Comparison of ENCODE assay signal across 8 cellular contexts in the genomic region with DNA sequence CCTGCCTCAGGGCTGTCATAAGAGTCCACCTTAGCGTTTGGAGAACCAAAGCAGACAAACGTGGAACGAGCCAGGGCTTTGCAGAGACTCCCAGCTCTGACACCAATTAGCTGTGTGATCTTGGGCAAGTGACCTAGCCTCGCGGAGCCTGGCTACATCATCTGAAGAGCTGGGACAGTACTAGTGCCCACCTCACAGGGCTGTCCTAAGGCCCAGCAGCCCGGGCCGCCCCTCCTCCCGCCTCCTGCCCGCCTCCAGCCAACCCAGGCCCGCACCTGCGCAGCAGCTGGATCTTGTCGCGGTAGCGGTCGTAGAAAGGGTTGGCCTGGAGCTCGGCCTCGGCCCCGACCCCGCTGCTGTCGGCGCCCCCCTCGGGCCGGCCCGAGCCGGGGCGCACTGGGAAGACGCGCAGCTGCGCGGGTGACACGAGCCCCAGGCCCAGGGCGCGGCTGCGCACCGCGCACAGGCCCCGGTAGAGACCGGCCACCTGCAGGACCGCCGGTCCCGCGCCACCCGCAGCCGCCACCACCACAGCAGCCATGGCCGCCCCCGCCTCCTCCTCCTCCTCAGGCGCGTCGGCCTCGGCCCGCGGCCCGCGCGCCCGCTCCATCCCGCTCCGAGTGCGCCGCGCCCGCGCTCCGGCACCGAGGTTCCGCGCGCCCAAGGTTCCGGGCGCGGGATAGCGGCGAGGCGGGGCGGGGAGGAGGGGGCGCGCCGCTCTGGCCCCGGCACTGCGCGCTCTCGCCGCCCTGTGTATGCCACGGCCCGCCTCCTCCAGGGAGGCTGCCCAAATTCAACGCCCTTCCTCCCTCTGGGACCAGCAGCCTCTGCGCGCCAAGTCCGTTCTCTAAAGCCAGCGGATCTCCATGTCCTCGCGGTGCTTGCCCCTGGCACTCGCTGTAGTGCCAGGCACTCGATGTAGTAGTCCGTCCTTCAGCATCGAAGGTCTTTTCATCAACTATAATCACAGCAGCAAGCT. TPM values are rescaled to one million over a fixed set of nuclear protein-coding genes. Genes with fewer than 3 reads are reported as not detected.
DNase-seq lines count a peak whose midpoint lies in the region; ATAC-seq and TF ChIP-seq lines count a peak whose summit lies in the region.

A gene with protein sequence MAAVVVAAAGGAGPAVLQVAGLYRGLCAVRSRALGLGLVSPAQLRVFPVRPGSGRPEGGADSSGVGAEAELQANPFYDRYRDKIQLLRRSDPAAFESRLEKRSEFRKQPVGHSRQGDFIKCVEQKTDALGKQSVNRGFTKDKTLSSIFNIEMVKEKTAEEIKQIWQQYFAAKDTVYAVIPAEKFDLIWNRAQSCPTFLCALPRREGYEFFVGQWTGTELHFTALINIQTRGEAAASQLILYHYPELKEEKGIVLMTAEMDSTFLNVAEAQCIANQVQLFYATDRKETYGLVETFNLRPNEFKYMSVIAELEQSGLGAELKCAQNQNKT (minus strand): TSS at position 583 of the 979 bp plus-strand sequence. CDS start 42 bp downstream, at position 541.

- TF ChIP-seq EP300 in neural cell (conservative IDR thresholded peaks at IDR 0.05; ENCODE audit: poor library complexity, severe bottlenecking), result peak; percentile 40

- H3K36me3 ChIP-seq in RWPE2 (ENCODE audit: low read depth) (peaks cover 23% of the 10 kb centered on the region), neural cell (ENCODE audit: insufficient read depth, low read length) (peaks cover 9% of the 10 kb centered on the region)

- TF ChIP-seq CTCF in RWPE2 (IDR thresholded peaks at IDR 0.05; ENCODE audit: poor library complexity, severe bottlenecking) (peak; percentile 25), foreskin fibroblast (IDR thresholded peaks at IDR 0.05; ENCODE audit: low read depth, low read length) (no peak), neural cell (IDR thresholded peaks at IDR 0.05; ENCODE audit: poor library complexity, severe bottlenecking) (peak; percentile 50)

- H3K9me3 ChIP-seq in RWPE2 (ENCODE audit: severe bottlenecking) (no peaks in the 10 kb centered on the region), neural cell (ENCODE audit: low read length) (no peaks in the 10 kb centered on the region)

- peaks cover 5% of the 10 kb centered on the region for H3K4me1 ChIP-seq in RWPE2 (ENCODE audit: insufficient read depth, poor library complexity, severe bottlenecking)

- TF ChIP-seq RAD21 in neural cell (conservative IDR thresholded peaks at IDR 0.05), result peak; percentile 47

- peak; percentile 91 for DNase-seq in D341Med (ENCODE audit: low spot score)
- peak; percentile 60 for DNase-seq in HuH-7 (ENCODE audit: low spot score)
- DNase-seq in RWPE2 (ENCODE audit: low spot score), result peak; percentile 56
- peak; percentile 50 for DNase-seq in activated effector memory CD4-positive, alpha-beta T cell treated with Interleukin-2 at 50 U/mL for 16 hours
- peak; percentile 75 to 93 for DNase-seq in foreskin fibroblast
- DNase-seq in stromal cell of bone marrow (ENCODE audit: low read depth), result peak; percentile 55

- peak within 1 kb of the TSS; percentile 91 for H3K4me2 ChIP-seq in neural cell (ENCODE audit: low read length)

- H3K4me3 ChIP-seq in RWPE2 (ENCODE audit: severe bottlenecking), result peak within 1 kb of the TSS; percentile 96
- peak within 1 kb of the TSS; percentile 73 to 78 for H3K4me3 ChIP-seq in foreskin fibroblast (ENCODE audit: low read depth in 1 of 2, low read length in 2 of 2)
- peak within 1 kb of the TSS; percentile 72 for H3K4me3 ChIP-seq in neural cell (ENCODE audit: low read length)

- peak within 1 kb of the TSS; percentile 80 for H2AFZ ChIP-seq in neural cell (ENCODE audit: low read depth, low read length)

- H3K27ac ChIP-seq in RWPE2 (ENCODE audit: poor library complexity, severe bottlenecking) (peak within 1 kb of the TSS; percentile 19), neural cell (ENCODE audit: low read length) (peak within 1 kb of the TSS; percentile 24)

- H3K79me2 ChIP-seq in neural cell (replicated peaks; ENCODE audit: insufficient read depth, low read length), result no peaks in the 10 kb centered on the region

- H3K27me3 ChIP-seq in RWPE2 (ENCODE audit: insufficient read depth, poor library complexity, severe bottlenecking) (no peaks in the 10 kb centered on the region), neural cell (ENCODE audit: insufficient read depth, low read depth, low read length) (no peaks in the 10 kb centered on the region)

- no peaks in the 10 kb centered on the region for H3K9me2 ChIP-seq in neural cell (ENCODE audit: insufficient read depth, low read length)

- ATAC-seq in GM21423 (IDR thresholded peaks at IDR 0.05; ENCODE audit: unreplicated experiment) (peak; percentile 76), RWPE2 (ENCODE audit: low read depth) (peak; percentile 80)

- H3K9ac ChIP-seq in neural cell (ENCODE audit: low read length), result peak within 1 kb of the TSS; percentile 79

- H3F3A ChIP-seq in neural cell (ENCODE audit: insufficient read depth, low read length, poor library complexity, severe bottlenecking), result no peaks in the 10 kb centered on the region

- no peaks in the 10 kb centered on the region for H4K20me1 ChIP-seq in neural cell (ENCODE audit: insufficient read depth)

TF ChIP-seq in neural cell, 6 proteins besides CTCF, POLR2A, EP300 and RAD21:
- TF ChIP-seq MXI1 (conservative IDR thresholded peaks at IDR 0.05; ENCODE audit: poor library complexity, severe bottlenecking) (peak; percentile 75), POLR2AphosphoS5 (IDR thresholded peaks at IDR 0.05) (peak; percentile 69), EZH2 (IDR thresholded peaks at IDR 0.05; ENCODE audit: borderline replicate concordance, insufficient read depth, low read length, poor library complexity, severe bottlenecking) (no peak), TAF1 (IDR thresholded peaks at IDR 0.05; ENCODE audit: low read depth) (no peak), SMC3 (conservative IDR thresholded peaks at IDR 0.05; ENCODE audit: poor library complexity) (peak; percentile 49)
- TF ChIP-seq, protein P1, sequence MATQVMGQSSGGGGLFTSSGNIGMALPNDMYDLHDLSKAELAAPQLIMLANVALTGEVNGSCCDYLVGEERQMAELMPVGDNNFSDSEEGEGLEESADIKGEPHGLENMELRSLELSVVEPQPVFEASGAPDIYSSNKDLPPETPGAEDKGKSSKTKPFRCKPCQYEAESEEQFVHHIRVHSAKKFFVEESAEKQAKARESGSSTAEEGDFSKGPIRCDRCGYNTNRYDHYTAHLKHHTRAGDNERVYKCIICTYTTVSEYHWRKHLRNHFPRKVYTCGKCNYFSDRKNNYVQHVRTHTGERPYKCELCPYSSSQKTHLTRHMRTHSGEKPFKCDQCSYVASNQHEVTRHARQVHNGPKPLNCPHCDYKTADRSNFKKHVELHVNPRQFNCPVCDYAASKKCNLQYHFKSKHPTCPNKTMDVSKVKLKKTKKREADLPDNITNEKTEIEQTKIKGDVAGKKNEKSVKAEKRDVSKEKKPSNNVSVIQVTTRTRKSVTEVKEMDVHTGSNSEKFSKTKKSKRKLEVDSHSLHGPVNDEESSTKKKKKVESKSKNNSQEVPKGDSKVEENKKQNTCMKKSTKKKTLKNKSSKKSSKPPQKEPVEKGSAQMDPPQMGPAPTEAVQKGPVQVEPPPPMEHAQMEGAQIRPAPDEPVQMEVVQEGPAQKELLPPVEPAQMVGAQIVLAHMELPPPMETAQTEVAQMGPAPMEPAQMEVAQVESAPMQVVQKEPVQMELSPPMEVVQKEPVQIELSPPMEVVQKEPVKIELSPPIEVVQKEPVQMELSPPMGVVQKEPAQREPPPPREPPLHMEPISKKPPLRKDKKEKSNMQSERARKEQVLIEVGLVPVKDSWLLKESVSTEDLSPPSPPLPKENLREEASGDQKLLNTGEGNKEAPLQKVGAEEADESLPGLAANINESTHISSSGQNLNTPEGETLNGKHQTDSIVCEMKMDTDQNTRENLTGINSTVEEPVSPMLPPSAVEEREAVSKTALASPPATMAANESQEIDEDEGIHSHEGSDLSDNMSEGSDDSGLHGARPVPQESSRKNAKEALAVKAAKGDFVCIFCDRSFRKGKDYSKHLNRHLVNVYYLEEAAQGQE (IDR thresholded peaks at IDR 0.05; ENCODE audit: borderline replicate concordance), result peak; percentile 5

RNA-seq across cellular contexts. Expression of the gene that starts here (rescaled TPM):
- polyA plus RNA-seq in neural cell, result 80.7 and 88.4 TPM in 2 replicates
- 92.1 and 102 TPM in 2 replicates for polyA minus RNA-seq in neural cell

Comparison
In these comparisons a context has a peak if more than half of its experiments do, and no peak if none do; other contexts are left out.
1. Peak in every context shown above with its lines: DNase-seq, ATAC-seq, H3K4me3 ChIP-seq and H3K27ac ChIP-seq.